In the genomic region with DNA sequence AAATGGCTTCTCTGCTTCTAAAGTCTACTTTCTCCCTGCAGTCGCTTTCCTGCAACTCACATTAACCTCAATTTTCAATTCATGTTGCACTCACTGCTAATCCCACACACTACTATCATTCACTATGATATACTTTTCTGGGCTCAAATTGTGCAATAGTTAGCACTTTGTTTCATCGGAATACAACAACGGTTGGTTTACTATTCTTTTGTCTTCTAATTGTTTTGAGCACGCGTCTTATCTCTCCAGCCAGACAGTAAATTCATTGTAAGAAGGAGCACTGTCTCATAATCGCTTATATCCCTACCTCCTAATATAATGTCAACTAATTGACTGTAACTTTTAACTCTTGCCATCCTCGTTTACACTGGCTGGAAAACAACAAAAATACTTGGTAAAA, we compare ENCODE assay signal across 28 cellular contexts. TPM values are rescaled to one million over a fixed set of nuclear protein-coding genes. Genes with fewer than 3 reads are reported as not detected.
"Had no signal": no experiment of that assay in that cellular context is flagged by ENCODE, and none has a peak within 500 bp of the region (broad histone marks: within the 10 kb centered on the region; RNA-seq: fewer than 3 reads in every experiment).

No MANE protein-coding gene starts in this region.

- H3K4me1 ChIP-seq: prostate gland had no signal

- DNase-seq: naive thymus-derived CD8-positive, alpha-beta T cell; nephron progenitor cell; nucleus accumbens; pancreas; right cardiac atrium; spleen; stimulated activated CD4-positive, alpha-beta T cell treated with anti-CD3 and anti-CD28 coated beads, Interleukin-12 subunit alpha, Interleukin-12 subunit beta, amount 100 ng/mL, for 4 hours; stimulated activated CD4-positive, alpha-beta T cell treated with anti-CD3 and anti-CD28 coated beads, Interleukin-1b, Interleukin-23, amount 100 ng/mL, for 48 hours; stimulated activated CD4-positive, alpha-beta T cell treated with anti-CD3 and anti-CD28 coated beads, Interleukin-4, amount 100 ng/mL, for 1 hour; stimulated activated CD4-positive, alpha-beta T cell treated with anti-CD3 and anti-CD28 coated beads, Interleukin-4, amount 100 ng/mL, for 4 hours; stimulated activated CD8-positive, alpha-beta memory T cell treated with anti-CD3 and anti-CD28 coated beads, Interleukin-4, amount 100 ng/mL, for 48 hours; stimulated activated naive CD4-positive, alpha-beta T cell; stimulated activated naive CD8-positive, alpha-beta T cell treated with anti-CD3 and anti-CD28 coated beads, Interleukin-15, amount 100 ng/mL, for 72 hours; stimulated activated naive CD8-positive, alpha-beta T cell treated with anti-CD3 and anti-CD28 coated beads, Interleukin-15, Interleukin-2, amounts not matched to agents 100 U/mL and 50 U/mL, for 24 hours; substantia nigra; testis; tibial artery; transverse colon; upper lobe of right lung; uterus had no signal

- H3K4me3 ChIP-seq: pancreas, prostate gland, skin epidermis, smooth muscle cell, spleen, suprapubic skin, testis, tibial artery, transverse colon, upper lobe of right lung, uterus had no signal

- FAIRE-seq: pancreas had no signal

- H3K4me2 ChIP-seq: smooth muscle cell had no signal

- H3K9me3 ChIP-seq: neutrophil, pancreas, prostate gland, spleen, suprapubic skin, testis, tibial artery, transverse colon, upper lobe of right lung, uterus had no signal

- ATAC-seq: naive thymus-derived CD8-positive, alpha-beta T cell; natural killer cell treated with Interleukin-12 subunit alpha and Interleukin-12 subunit beta and Interleukin-15 and Interleukin-18, amount 100 ng/mL, for 72 hours; pancreas; right cardiac atrium; sciatic nerve; stimulated activated memory B cell treated with anti-CD40 and anti-IgM and Interleukin-4, amounts not matched to agents 10 μg/mL and 1 μg/mL and 100 μg/mL, for 72 hours; stimulated activated naive CD8-positive, alpha-beta T cell treated with anti-CD3 and anti-CD28 coated beads, Interleukin-15, amount 100 ng/mL, for 72 hours; stimulated activated naive CD8-positive, alpha-beta T cell treated with anti-CD3 and anti-CD28 coated beads, Interleukin-15, Interleukin-2, amounts not matched to agents 100 U/mL and 50 U/mL, for 24 hours; upper lobe of right lung had no signal

- H3K36me3 ChIP-seq: neutrophil, pancreas, prostate gland, spleen, suprapubic skin, tibial artery, transverse colon, upper lobe of right lung, uterus had no signal

- H3K27ac ChIP-seq: neutrophil, pancreas, prostate gland, skin epidermis, spleen, suprapubic skin, testis, tibial artery, transverse colon, upper lobe of right lung had no signal

- H3K27me3 ChIP-seq: suprapubic skin, testis, tibial artery, upper lobe of right lung, uterus had no signal

RNA-seq across cellular contexts. Expression of gene PALMD, which starts 3.9 kb away (rescaled TPM):
- total RNA-seq: naive thymus-derived CD8-positive, alpha-beta T cell; natural killer cell treated with Interleukin-12 subunit alpha and Interleukin-12 subunit beta and Interleukin-15 and Interleukin-18, amount 100 ng/mL, for 72 hours had no signal
- polyA plus RNA-seq: naive thymus-derived CD8-positive, alpha-beta T cell had no signal
